In the genomic region with DNA sequence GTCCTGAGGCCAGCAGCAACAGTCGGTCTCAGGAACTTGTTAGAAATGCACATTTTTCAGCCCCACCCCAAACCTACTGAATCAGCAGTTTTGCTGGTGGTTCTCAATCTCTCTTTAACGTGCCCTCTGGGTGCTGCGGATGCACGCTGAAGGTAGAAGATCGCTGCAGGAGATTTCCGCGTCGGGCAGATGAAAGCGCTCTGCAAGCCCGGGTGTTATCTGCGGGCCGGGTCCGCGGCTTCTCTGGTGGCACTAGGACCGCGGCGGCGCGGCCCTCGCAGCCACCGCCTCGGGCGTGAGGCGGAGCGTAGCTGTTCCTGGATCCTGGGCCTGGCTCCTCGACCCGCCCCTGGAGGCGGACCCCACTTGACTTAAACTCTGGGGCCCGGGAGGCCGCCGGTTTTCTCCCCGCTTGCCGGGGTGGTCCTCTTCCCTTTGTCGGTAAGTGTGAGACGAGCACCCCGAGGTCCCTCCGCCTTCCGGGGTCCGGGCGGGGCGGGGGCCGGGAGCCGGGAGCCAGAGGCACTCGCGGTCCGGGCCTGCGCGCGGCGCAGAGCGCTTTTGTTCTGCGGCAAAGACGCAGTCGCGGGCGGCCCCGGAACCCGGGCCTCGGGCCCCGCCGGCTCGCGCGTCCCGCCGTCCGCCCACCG, we compare ENCODE assay signal across 1 cellular context.
TF ChIP-seq lines count a peak whose summit lies in the region.

A gene with protein sequence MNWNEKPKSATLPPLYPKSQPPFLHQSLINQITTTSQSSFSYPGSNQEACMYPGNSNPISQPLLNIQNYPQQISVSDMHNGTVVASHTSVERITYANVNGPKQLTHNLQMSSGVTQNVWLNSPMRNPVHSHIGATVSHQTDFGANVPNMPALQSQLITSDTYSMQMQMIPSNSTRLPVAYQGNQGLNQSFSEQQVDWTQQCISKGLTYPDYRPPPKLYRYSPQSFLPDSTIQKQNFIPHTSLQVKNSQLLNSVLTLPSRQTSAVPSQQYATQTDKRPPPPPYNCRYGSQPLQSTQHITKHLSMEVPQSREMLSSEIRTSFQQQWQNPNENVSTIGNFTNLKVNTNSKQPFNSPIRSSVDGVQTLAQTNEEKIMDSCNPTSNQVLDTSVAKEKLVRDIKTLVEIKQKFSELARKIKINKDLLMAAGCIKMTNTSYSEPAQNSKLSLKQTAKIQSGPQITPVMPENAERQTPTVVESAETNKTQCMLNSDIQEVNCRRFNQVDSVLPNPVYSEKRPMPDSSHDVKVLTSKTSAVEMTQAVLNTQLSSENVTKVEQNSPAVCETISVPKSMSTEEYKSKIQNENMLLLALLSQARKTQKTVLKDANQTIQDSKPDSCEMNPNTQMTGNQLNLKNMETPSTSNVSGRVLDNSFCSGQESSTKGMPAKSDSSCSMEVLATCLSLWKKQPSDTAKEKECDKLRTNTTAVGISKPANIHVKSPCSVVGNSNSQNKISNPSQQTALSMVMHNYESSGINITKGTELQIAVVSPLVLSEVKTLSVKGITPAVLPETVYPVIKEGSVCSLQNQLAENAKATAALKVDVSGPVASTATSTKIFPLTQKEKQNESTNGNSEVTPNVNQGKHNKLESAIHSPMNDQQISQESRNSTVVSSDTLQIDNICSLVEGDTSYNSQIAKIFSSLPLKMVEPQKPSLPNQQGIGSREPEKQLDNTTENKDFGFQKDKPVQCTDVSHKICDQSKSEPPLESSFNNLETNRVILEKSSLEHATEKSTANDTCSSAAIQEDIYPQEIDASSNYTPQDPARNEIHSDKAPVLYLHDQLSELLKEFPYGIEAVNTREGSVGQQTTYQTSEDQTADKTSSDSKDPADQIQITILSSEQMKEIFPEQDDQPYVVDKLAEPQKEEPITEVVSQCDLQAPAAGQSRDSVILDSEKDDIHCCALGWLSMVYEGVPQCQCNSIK (N-terminal part only) (plus strand): TSS at position 365 of the 650 bp plus-strand sequence. CDS start 21,541 bp downstream, outside the sequence.

TF ChIP-seq in HepG2, 621 proteins besides CTCF, POLR2A, EP300 and RAD21 (continued from another document and continues in another):
- TF ChIP-seq, protein P1, sequence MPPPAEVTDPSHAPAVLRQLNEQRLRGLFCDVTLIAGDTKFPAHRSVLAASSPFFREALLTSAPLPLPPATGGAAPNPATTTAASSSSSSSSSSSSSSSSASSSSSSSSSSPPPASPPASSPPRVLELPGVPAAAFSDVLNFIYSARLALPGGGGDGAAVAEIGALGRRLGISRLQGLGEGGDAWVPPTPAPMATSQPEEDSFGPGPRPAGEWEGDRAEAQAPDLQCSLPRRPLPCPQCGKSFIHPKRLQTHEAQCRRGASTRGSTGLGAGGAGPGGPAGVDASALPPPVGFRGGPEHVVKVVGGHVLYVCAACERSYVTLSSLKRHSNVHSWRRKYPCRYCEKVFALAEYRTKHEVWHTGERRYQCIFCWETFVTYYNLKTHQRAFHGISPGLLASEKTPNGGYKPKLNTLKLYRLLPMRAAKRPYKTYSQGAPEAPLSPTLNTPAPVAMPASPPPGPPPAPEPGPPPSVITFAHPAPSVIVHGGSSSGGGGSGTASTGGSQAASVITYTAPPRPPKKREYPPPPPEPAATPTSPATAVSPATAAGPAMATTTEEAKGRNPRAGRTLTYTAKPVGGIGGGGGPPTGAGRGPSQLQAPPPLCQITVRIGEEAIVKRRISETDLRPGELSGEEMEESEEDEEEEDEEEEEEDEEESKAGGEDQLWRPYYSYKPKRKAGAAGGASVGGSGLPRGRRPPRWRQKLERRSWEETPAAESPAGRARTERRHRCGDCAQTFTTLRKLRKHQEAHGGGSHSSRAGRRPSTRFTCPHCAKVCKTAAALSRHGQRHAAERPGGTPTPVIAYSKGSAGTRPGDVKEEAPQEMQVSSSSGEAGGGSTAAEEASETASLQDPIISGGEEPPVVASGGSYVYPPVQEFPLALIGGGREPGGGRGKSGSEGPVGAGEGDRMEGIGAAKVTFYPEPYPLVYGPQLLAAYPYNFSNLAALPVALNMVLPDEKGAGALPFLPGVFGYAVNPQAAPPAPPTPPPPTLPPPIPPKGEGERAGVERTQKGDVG (CRISPR knock-in tag; IDR thresholded peaks at IDR 0.05; ENCODE audit: borderline replicate concordance): no peak
- TF ChIP-seq PCBP2 (optimal IDR thresholded peaks at IDR 0.05; ENCODE audit: low read depth, low read length, poor library complexity, severe bottlenecking): no peak
- TF ChIP-seq ZNF674 (CRISPR knock-in tag; IDR thresholded peaks at IDR 0.05; ENCODE audit: low read depth): no peak
- TF ChIP-seq ZMYM3 (CRISPR knock-in tag; IDR thresholded peaks at IDR 0.05): peak; percentile 96
- no peak for TF ChIP-seq ZNF550 (CRISPR knock-in tag; IDR thresholded peaks at IDR 0.05; ENCODE audit: borderline replicate concordance)
- TF ChIP-seq, protein P2, sequence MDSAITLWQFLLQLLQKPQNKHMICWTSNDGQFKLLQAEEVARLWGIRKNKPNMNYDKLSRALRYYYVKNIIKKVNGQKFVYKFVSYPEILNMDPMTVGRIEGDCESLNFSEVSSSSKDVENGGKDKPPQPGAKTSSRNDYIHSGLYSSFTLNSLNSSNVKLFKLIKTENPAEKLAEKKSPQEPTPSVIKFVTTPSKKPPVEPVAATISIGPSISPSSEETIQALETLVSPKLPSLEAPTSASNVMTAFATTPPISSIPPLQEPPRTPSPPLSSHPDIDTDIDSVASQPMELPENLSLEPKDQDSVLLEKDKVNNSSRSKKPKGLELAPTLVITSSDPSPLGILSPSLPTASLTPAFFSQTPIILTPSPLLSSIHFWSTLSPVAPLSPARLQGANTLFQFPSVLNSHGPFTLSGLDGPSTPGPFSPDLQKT (CRISPR knock-in tag; IDR thresholded peaks at IDR 0.05; ENCODE audit: borderline replicate concordance): no peak
- TF ChIP-seq CHCHD3 (CRISPR knock-in tag; IDR thresholded peaks at IDR 0.05): no peak
- TF ChIP-seq, protein P3, sequence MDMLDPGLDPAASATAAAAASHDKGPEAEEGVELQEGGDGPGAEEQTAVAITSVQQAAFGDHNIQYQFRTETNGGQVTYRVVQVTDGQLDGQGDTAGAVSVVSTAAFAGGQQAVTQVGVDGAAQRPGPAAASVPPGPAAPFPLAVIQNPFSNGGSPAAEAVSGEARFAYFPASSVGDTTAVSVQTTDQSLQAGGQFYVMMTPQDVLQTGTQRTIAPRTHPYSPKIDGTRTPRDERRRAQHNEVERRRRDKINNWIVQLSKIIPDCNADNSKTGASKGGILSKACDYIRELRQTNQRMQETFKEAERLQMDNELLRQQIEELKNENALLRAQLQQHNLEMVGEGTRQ (IDR thresholded peaks at IDR 0.05; ENCODE audit: low read depth, low read length): no peak
- TF ChIP-seq, protein P3 (CRISPR knock-in tag; IDR thresholded peaks at IDR 0.05; ENCODE audit: borderline replicate concordance): no peak
- TF ChIP-seq, protein P4, sequence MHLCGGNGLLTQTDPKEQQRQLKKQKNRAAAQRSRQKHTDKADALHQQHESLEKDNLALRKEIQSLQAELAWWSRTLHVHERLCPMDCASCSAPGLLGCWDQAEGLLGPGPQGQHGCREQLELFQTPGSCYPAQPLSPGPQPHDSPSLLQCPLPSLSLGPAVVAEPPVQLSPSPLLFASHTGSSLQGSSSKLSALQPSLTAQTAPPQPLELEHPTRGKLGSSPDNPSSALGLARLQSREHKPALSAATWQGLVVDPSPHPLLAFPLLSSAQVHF (CRISPR knock-in tag; IDR thresholded peaks at IDR 0.05): no peak
- TF ChIP-seq TAF1 (CRISPR knock-in tag; IDR thresholded peaks at IDR 0.05): peak; percentile 63
- no peak for TF ChIP-seq SP2 (CRISPR knock-in tag; IDR thresholded peaks at IDR 0.05)
- TF ChIP-seq ZNF317 (CRISPR knock-in tag; IDR thresholded peaks at IDR 0.05): peak; percentile 64; the same call in 1 of the 2 replicates
- 0 out of 2 replicates have a peak, but pooled peaks have one; percentile 51 for TF ChIP-seq ZNF724P (CRISPR knock-in tag; IDR thresholded peaks at IDR 0.05; ENCODE audit: borderline replicate concordance)
- TF ChIP-seq, protein P5, sequence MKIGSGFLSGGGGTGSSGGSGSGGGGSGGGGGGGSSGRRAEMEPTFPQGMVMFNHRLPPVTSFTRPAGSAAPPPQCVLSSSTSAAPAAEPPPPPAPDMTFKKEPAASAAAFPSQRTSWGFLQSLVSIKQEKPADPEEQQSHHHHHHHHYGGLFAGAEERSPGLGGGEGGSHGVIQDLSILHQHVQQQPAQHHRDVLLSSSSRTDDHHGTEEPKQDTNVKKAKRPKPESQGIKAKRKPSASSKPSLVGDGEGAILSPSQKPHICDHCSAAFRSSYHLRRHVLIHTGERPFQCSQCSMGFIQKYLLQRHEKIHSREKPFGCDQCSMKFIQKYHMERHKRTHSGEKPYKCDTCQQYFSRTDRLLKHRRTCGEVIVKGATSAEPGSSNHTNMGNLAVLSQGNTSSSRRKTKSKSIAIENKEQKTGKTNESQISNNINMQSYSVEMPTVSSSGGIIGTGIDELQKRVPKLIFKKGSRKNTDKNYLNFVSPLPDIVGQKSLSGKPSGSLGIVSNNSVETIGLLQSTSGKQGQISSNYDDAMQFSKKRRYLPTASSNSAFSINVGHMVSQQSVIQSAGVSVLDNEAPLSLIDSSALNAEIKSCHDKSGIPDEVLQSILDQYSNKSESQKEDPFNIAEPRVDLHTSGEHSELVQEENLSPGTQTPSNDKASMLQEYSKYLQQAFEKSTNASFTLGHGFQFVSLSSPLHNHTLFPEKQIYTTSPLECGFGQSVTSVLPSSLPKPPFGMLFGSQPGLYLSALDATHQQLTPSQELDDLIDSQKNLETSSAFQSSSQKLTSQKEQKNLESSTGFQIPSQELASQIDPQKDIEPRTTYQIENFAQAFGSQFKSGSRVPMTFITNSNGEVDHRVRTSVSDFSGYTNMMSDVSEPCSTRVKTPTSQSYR (CRISPR knock-in tag; IDR thresholded peaks at IDR 0.05; ENCODE audit: borderline replicate concordance): 0 out of 2 replicates have a peak, but pooled peaks have one; percentile 37
- TF ChIP-seq, protein P6, sequence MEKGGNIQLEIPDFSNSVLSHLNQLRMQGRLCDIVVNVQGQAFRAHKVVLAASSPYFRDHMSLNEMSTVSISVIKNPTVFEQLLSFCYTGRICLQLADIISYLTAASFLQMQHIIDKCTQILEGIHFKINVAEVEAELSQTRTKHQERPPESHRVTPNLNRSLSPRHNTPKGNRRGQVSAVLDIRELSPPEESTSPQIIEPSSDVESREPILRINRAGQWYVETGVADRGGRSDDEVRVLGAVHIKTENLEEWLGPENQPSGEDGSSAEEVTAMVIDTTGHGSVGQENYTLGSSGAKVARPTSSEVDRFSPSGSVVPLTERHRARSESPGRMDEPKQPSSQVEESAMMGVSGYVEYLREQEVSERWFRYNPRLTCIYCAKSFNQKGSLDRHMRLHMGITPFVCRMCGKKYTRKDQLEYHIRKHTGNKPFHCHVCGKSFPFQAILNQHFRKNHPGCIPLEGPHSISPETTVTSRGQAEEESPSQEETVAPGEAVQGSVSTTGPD (CRISPR knock-in tag; IDR thresholded peaks at IDR 0.05): no peak
- TF ChIP-seq CC2D1A (CRISPR knock-in tag; IDR thresholded peaks at IDR 0.05): no peak
- no peak for TF ChIP-seq ZNF790 (CRISPR knock-in tag; IDR thresholded peaks at IDR 0.05; ENCODE audit: borderline replicate concordance)
- TF ChIP-seq MED1 (CRISPR knock-in tag; IDR thresholded peaks at IDR 0.05): peak; percentile 11; the same call in 1 of the 2 replicates
- TF ChIP-seq NFIC (IDR thresholded peaks at IDR 0.05; ENCODE audit: low read length): no peak
- TF ChIP-seq, protein P7, sequence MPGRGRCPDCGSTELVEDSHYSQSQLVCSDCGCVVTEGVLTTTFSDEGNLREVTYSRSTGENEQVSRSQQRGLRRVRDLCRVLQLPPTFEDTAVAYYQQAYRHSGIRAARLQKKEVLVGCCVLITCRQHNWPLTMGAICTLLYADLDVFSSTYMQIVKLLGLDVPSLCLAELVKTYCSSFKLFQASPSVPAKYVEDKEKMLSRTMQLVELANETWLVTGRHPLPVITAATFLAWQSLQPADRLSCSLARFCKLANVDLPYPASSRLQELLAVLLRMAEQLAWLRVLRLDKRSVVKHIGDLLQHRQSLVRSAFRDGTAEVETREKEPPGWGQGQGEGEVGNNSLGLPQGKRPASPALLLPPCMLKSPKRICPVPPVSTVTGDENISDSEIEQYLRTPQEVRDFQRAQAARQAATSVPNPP (CRISPR knock-in tag; IDR thresholded peaks at IDR 0.05): no peak
- TF ChIP-seq ZNF7 (CRISPR knock-in tag; IDR thresholded peaks at IDR 0.05): no peak
- TF ChIP-seq KDM5B (CRISPR knock-in tag; IDR thresholded peaks at IDR 0.05; ENCODE audit: borderline replicate concordance): peak; percentile 45; the same call in 1 of the 2 replicates
- no peak for TF ChIP-seq MBNL3 (CRISPR knock-in tag; conservative IDR thresholded peaks at IDR 0.05)
- TF ChIP-seq, protein P8, sequence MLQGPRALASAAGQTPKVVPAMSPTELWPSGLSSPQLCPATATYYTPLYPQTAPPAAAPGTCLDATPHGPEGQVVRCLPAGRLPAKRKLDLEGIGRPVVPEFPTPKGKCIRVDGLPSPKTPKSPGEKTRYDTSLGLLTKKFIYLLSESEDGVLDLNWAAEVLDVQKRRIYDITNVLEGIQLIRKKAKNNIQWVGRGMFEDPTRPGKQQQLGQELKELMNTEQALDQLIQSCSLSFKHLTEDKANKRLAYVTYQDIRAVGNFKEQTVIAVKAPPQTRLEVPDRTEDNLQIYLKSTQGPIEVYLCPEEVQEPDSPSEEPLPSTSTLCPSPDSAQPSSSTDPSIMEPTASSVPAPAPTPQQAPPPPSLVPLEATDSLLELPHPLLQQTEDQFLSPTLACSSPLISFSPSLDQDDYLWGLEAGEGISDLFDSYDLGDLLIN (CRISPR knock-in tag; IDR thresholded peaks at IDR 0.05; ENCODE audit: borderline replicate concordance): no peak
- 0 out of 2 replicates have a peak, but pooled peaks have one; percentile 28 for TF ChIP-seq RBAK (CRISPR knock-in tag; IDR thresholded peaks at IDR 0.05)
- TF ChIP-seq ZNF589 (CRISPR knock-in tag; conservative IDR thresholded peaks at IDR 0.05): 0 out of 2 replicates have a peak, but pooled peaks have one; percentile 32
- no peak for TF ChIP-seq ZC3H4 (CRISPR knock-in tag; IDR thresholded peaks at IDR 0.05; ENCODE audit: borderline replicate concordance)
- TF ChIP-seq MEIS2 (CRISPR knock-in tag; IDR thresholded peaks at IDR 0.05): no peak
- TF ChIP-seq ZNF709 (CRISPR knock-in tag; IDR thresholded peaks at IDR 0.05): no peak
- TF ChIP-seq FOXO1 (CRISPR knock-in tag; IDR thresholded peaks at IDR 0.05): 0 out of 2 replicates have a peak, but pooled peaks have one; percentile 38
- TF ChIP-seq, protein P9, sequence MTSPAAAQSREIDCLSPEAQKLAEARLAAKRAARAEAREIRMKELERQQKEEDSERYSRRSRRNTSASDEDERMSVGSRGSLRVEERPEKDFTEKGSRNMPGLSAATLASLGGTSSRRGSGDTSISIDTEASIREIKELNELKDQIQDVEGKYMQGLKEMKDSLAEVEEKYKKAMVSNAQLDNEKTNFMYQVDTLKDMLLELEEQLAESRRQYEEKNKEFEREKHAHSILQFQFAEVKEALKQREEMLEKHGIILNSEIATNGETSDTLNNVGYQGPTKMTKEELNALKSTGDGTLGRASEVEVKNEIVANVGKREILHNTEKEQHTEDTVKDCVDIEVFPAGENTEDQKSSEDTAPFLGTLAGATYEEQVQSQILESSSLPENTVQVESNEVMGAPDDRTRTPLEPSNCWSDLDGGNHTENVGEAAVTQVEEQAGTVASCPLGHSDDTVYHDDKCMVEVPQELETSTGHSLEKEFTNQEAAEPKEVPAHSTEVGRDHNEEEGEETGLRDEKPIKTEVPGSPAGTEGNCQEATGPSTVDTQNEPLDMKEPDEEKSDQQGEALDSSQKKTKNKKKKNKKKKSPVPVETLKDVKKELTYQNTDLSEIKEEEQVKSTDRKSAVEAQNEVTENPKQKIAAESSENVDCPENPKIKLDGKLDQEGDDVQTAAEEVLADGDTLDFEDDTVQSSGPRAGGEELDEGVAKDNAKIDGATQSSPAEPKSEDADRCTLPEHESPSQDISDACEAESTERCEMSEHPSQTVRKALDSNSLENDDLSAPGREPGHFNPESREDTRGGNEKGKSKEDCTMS (CRISPR knock-in tag; conservative IDR thresholded peaks at IDR 0.05): 0 out of 2 replicates have a peak, but pooled peaks have one; percentile 42
